8 cellular contexts compared by ENCODE assay signal in the genomic region with DNA sequence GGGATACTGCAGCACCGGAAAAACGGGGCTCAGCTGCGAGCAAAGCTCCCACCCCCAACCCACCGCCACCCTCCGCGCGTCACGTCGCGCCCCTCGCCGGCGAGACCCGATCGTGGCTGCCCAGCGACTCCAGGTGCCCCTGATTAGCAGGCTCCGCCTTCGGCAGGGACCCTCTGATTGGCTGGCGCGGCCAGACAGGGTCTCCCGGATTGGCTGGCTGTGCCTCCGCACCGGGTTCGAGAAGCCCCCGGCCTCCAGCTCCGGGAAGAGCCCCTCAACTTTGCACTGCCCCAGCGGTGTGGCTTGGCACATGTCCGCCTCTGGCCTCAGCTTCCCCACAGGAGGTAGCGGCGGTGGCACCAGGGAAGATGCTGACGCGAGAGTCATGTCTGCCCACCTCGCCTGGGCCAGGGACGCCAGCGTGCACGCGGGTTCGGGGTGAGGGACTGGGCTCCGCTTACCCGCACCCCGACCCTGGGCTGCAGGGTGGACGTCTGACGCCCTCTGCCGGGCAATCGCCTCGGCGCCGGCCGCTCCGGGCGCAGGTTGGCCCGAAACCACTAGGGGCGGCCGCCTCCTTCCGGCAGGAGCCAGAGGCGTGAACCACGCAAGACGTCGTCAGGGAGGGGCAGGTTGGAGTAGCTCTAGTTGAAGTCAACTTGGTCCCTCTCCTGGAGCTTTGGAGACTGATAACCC. TPM values are rescaled to one million over a fixed set of nuclear protein-coding genes. Genes with fewer than 3 reads are reported as not detected.
A peak's percentile ranks its signal among the peaks of the same experiment; 100 is the strongest.
DNase-seq lines count a peak whose midpoint lies in the region; ATAC-seq and TF ChIP-seq lines count a peak whose summit lies in the region.

No MANE protein-coding gene starts in this region.

- H3K27me3 ChIP-seq in CD4-positive, CD25-positive, alpha-beta regulatory T cell (ENCODE audit: control insufficient read depth, insufficient read depth, low read length), result no peaks in the 10 kb centered on the region
- H3K27me3 ChIP-seq in endocrine pancreas (ENCODE audit: control insufficient read depth, insufficient read depth, low read length), result no peaks in the 10 kb centered on the region

- peak overlapping the region; percentile 95 to 98 (median 98) for H3K27ac Mint-ChIP-seq in CD4-positive, CD25-positive, alpha-beta regulatory T cell
- peak overlapping the region; percentile 98 for H3K27ac Mint-ChIP-seq in mesothelial cell of epicardium

- H3K36me3 ChIP-seq in CD4-positive, CD25-positive, alpha-beta regulatory T cell (ENCODE audit: control insufficient read depth, insufficient read depth, low read length), result peaks cover 29% of the 10 kb centered on the region
- H3K36me3 ChIP-seq in endocrine pancreas (ENCODE audit: control insufficient read depth, insufficient read depth, low read length), result no peaks in the 10 kb centered on the region

- peaks cover 88% of the 10 kb centered on the region for H3K4me1 ChIP-seq in CD4-positive, CD25-positive, alpha-beta regulatory T cell (ENCODE audit: control insufficient read depth, insufficient read depth, low read length, poor library complexity, severe bottlenecking)
- H3K4me1 ChIP-seq in endocrine pancreas (ENCODE audit: control insufficient read depth, insufficient read depth, low read length), result peaks cover 4% of the 10 kb centered on the region

- H3K27me3 Mint-ChIP-seq in CD4-positive, CD25-positive, alpha-beta regulatory T cell, result peaks cover 12% of the 10 kb centered on the region
- H3K27me3 Mint-ChIP-seq in mesothelial cell of epicardium (ENCODE audit: low read depth), result no peaks in the 10 kb centered on the region

- H3K9me3 ChIP-seq in CD4-positive, CD25-positive, alpha-beta regulatory T cell (ENCODE audit: control insufficient read depth in 2 of 2, low read length in 2 of 2), result no peaks in the 10 kb centered on the region
- H3K9me3 ChIP-seq in endocrine pancreas (ENCODE audit: control insufficient read depth, low read length), result no peaks in the 10 kb centered on the region

- peak; percentile 91 for TF ChIP-seq CTCF in mesothelial cell of epicardium (IDR thresholded peaks at IDR 0.05; ENCODE audit: unreplicated experiment)

- H3K27ac ChIP-seq in CD4-positive, CD25-positive, alpha-beta regulatory T cell (ENCODE audit: insufficient read depth, low read length, poor library complexity, severe bottlenecking), result peak overlapping the region; percentile 98

- H3K4me3 Mint-ChIP-seq in CD4-positive, CD25-positive, alpha-beta regulatory T cell, result peak overlapping the region; percentile 87 to 92 (median 92)
- H3K4me3 Mint-ChIP-seq in mesothelial cell of epicardium, result peak overlapping the region; percentile 71

- peaks cover 0 to 75% (median 48%) of the 10 kb centered on the region in 4 donors for H3K4me1 Mint-ChIP-seq in CD4-positive, CD25-positive, alpha-beta regulatory T cell
- peaks cover 49% of the 10 kb centered on the region for H3K4me1 Mint-ChIP-seq in mesothelial cell of epicardium

- H3K36me3 Mint-ChIP-seq in CD4-positive, CD25-positive, alpha-beta regulatory T cell, result peaks cover 12% of the 10 kb centered on the region
- peaks cover 7% of the 10 kb centered on the region for H3K36me3 Mint-ChIP-seq in mesothelial cell of epicardium

- H3K4me3 ChIP-seq in CD4-positive, CD25-positive, alpha-beta regulatory T cell (ENCODE audit: low read depth, low read length), result peak overlapping the region; percentile 62
- no peak overlapping the region for H3K4me3 ChIP-seq in endocrine pancreas (ENCODE audit: control insufficient read depth, insufficient read depth, low read length)

- H3K9ac ChIP-seq in endocrine pancreas (ENCODE audit: control insufficient read depth, insufficient read depth, low read length), result peak overlapping the region; percentile 27

- ATAC-seq in CD4-positive, CD25-positive, alpha-beta regulatory T cell (ENCODE audit: low read depth in 2 of 2), result peak; percentile 60 to 72
- ATAC-seq in GM19395 (IDR thresholded peaks at IDR 0.05; ENCODE audit: unreplicated experiment) (peak; percentile 51), HG03521 (IDR thresholded peaks at IDR 0.05; ENCODE audit: unreplicated experiment) (peak; percentile 55)

- peak; percentile 88 to 98 (median 96) for DNase-seq in CD4-positive, CD25-positive, alpha-beta regulatory T cell
- peak; percentile 89 for DNase-seq in NK-92 treated with Interleukin-12 subunit alpha and Interleukin-12 subunit beta, amount 100 ng/mL, for 24 hours (lab: John Stamatoyannopoulos, UW)
- DNase-seq in activated CD8-positive, alpha-beta memory T cell treated with anti-CD3 and anti-CD28 coated beads for 48 hours (ENCODE audit: low read depth in 2 of 3, low spot score in 2 of 3), result peak; percentile 77 to 97 (median 92)
- peak; percentile 82 to 93 for DNase-seq in mesothelial cell of epicardium (ENCODE audit: low spot score in 2 of 2, unreplicated experiment in 2 of 2)
- DNase-seq in stimulated activated CD8-positive, alpha-beta memory T cell treated with anti-CD3 and anti-CD28 coated beads, Interleukin-2, amount 100 ng/mL, for 1 hour (ENCODE audit: low read depth in 2 of 2), result peak; percentile 90 to 93

- H3K9me3 Mint-ChIP-seq in CD4-positive, CD25-positive, alpha-beta regulatory T cell, result no peaks in the 10 kb centered on the region
- H3K9me3 Mint-ChIP-seq in mesothelial cell of epicardium, result no peaks in the 10 kb centered on the region

RNA-seq across cellular contexts. Expression of a gene that starts 0.5 kb away (rescaled TPM):
- total RNA-seq in CD4-positive, CD25-positive, alpha-beta regulatory T cell, result 149 TPM
- polyA plus RNA-seq in CD4-positive, CD25-positive, alpha-beta regulatory T cell, result 100 to 1,000 TPM in 1 of 4 donors, 10 to 100 TPM in 3; 80.4 to 100 (median 92.0) TPM
- total RNA-seq in mesothelial cell of epicardium, result 33.0 to 37.8 TPM (median 33.8 TPM) in 3 replicates

RNA-seq across cellular contexts. Expression of a gene that starts 9.8 kb away (rescaled TPM):
- 118 TPM for total RNA-seq in CD4-positive, CD25-positive, alpha-beta regulatory T cell
- 1 to 10 TPM; 1.2 to 2.0 (median 1.5) TPM for polyA plus RNA-seq in CD4-positive, CD25-positive, alpha-beta regulatory T cell
- total RNA-seq in mesothelial cell of epicardium, result 26.5 to 27.2 TPM (median 26.8 TPM) in 3 replicates
